Comparison of ENCODE assay signal across 13 cellular contexts in the genomic region with DNA sequence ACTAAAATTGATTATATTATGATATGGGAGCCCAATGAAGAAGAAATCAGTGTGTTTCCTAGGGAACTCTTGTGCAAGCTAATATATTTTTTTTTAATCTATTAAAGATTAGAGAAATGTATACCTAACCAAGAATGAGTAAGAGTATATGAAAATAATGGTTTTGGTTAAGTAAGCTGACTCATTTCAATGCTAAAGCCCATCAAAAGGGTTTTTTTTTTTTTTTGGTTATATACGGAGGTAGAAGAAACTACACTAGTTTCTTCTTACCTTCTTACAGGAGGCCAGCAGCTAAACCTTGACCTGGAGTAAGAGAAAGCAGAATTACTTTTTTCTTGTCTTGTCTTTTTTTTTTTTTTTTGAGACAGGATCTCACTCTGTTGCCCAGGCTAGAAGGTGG. TPM values are rescaled to one million over a fixed set of nuclear protein-coding genes. Genes with fewer than 3 reads are reported as not detected.
DNase-seq lines count a peak whose midpoint lies in the region; ATAC-seq, FAIRE-seq and TF ChIP-seq lines count a peak whose summit lies in the region.
"Had no signal": no experiment of that assay in that cellular context is flagged by ENCODE, and none has a peak within 500 bp of the region (broad histone marks: within the 10 kb centered on the region; RNA-seq: fewer than 3 reads in every experiment).

No MANE protein-coding gene starts in this region.

- H3K4me3 Mint-ChIP-seq in neural progenitor cell, result no peak overlapping the region
- H3K4me3 Mint-ChIP-seq in activated T-helper 1 cell treated with anti-CD3 and anti-CD28 coated beads, Interleukin-12 subunit alpha, Interleukin-12 subunit beta, Interleukin-2, Interleukin-4 antibody, amounts not matched to agents 30 ng/mL and 10 ng/mL and 1 ng/mL, durations not matched to agents 14 hours and 24 hours and 36 hours, result no peak overlapping the region
- H3K4me3 Mint-ChIP-seq: nephron had no signal

- H2AFZ ChIP-seq in neural progenitor cell (replicated peaks), result no peak overlapping the region

- no peaks in the 10 kb centered on the region for H3K4me1 ChIP-seq in neural progenitor cell

- intact Hi-C loops in activated T-helper 1 cell treated with anti-CD3 and anti-CD28 coated beads, Interleukin-12 subunit alpha, Interleukin-12 subunit beta, Interleukin-2, Interleukin-4 antibody, amounts not matched to agents 30 ng/mL and 10 ng/mL and 1 ng/mL, durations not matched to agents 14 hours and 24 hours and 36 hours (cut with micrococcal nuclease), result no loop called here

- H3K36me3 Mint-ChIP-seq in neural progenitor cell, result peaks cover 12% of the 10 kb centered on the region
- H3K36me3 Mint-ChIP-seq in activated T-helper 1 cell treated with anti-CD3 and anti-CD28 coated beads, Interleukin-12 subunit alpha, Interleukin-12 subunit beta, Interleukin-2, Interleukin-4 antibody, amounts not matched to agents 30 ng/mL and 10 ng/mL and 1 ng/mL, durations not matched to agents 14 hours and 24 hours and 36 hours (ENCODE audit: low read depth), result peaks cover 4% of the 10 kb centered on the region

- H3K27ac ChIP-seq in neural progenitor cell, result no peak overlapping the region

- no peak overlapping the region for H3K4me2 ChIP-seq in neural progenitor cell

- H3K4me3 ChIP-seq in neural progenitor cell, result no peak overlapping the region

- FAIRE-seq in G401.6 (lab: Jason Lieb, UNC), result peak; percentile 75
- FAIRE-seq: keratinocyte had no signal

- no peaks in the 10 kb centered on the region for H3F3A ChIP-seq in neural progenitor cell (ENCODE audit: low read depth)

- H3K9ac ChIP-seq in neural progenitor cell, result no peak overlapping the region

- peaks cover 42% of the 10 kb centered on the region for H3K79me2 ChIP-seq in neural progenitor cell (ENCODE audit: low read depth)

- no peaks in the 10 kb centered on the region for H3K36me3 ChIP-seq in neural progenitor cell

- DNase-seq in hypothalamus (lab: John Stamatoyannopoulos, UW) (no peak), neural progenitor cell (ENCODE audit: low spot score) (no peak), COLO829 (ENCODE audit: low spot score) (no peak)
- no peak for DNase-seq in activated T-helper 1 cell treated with anti-CD3 and anti-CD28 coated beads, Interleukin-12 subunit alpha, Interleukin-12 subunit beta, Interleukin-2, Interleukin-4 antibody, amounts not matched to agents 30 ng/mL and 10 ng/mL and 1 ng/mL, durations not matched to agents 14 hours and 24 hours and 36 hours (ENCODE audit: low spot score)
- DNase-seq: activated CD8-positive, alpha-beta memory T cell treated with anti-CD3 and anti-CD28 coated beads, Interleukin-2, amount 50 U/mL, for 48 hours; AML-193; NCI-H526 treated with DMSO at 0.1 percent for 48 hours had no signal

- no peaks in the 10 kb centered on the region for H3K9me3 ChIP-seq in neural progenitor cell (ENCODE audit: low read depth)

- no peaks in the 10 kb centered on the region for H3K27me3 ChIP-seq in neural progenitor cell

- H3K4me1 Mint-ChIP-seq in neural progenitor cell, result no peaks in the 10 kb centered on the region
- no peaks in the 10 kb centered on the region for H3K4me1 Mint-ChIP-seq in activated T-helper 1 cell treated with anti-CD3 and anti-CD28 coated beads, Interleukin-12 subunit alpha, Interleukin-12 subunit beta, Interleukin-2, Interleukin-4 antibody, amounts not matched to agents 30 ng/mL and 10 ng/mL and 1 ng/mL, durations not matched to agents 14 hours and 24 hours and 36 hours (ENCODE audit: low read depth)

- no peak overlapping the region for H3K27ac Mint-ChIP-seq in neural progenitor cell
- H3K27ac Mint-ChIP-seq in activated T-helper 1 cell treated with anti-CD3 and anti-CD28 coated beads, Interleukin-12 subunit alpha, Interleukin-12 subunit beta, Interleukin-2, Interleukin-4 antibody, amounts not matched to agents 30 ng/mL and 10 ng/mL and 1 ng/mL, durations not matched to agents 14 hours and 24 hours and 36 hours, result no peak overlapping the region
- H3K27ac Mint-ChIP-seq: nephron had no signal

- no peaks in the 10 kb centered on the region for H3K27me3 Mint-ChIP-seq in neural progenitor cell (ENCODE audit: insufficient read depth, low read depth)
- H3K27me3 Mint-ChIP-seq in activated T-helper 1 cell treated with anti-CD3 and anti-CD28 coated beads, Interleukin-12 subunit alpha, Interleukin-12 subunit beta, Interleukin-2, Interleukin-4 antibody, amounts not matched to agents 30 ng/mL and 10 ng/mL and 1 ng/mL, durations not matched to agents 14 hours and 24 hours and 36 hours (ENCODE audit: insufficient read depth), result peaks cover 1% of the 10 kb centered on the region

- peaks cover 2% of the 10 kb centered on the region for H3K9me3 Mint-ChIP-seq in neural progenitor cell
- H3K9me3 Mint-ChIP-seq in activated T-helper 1 cell treated with anti-CD3 and anti-CD28 coated beads, Interleukin-12 subunit alpha, Interleukin-12 subunit beta, Interleukin-2, Interleukin-4 antibody, amounts not matched to agents 30 ng/mL and 10 ng/mL and 1 ng/mL, durations not matched to agents 14 hours and 24 hours and 36 hours, result no peaks in the 10 kb centered on the region
- H3K9me3 Mint-ChIP-seq: nephron had no signal

- no peak for TF ChIP-seq CTCF in neural progenitor cell (IDR thresholded peaks at IDR 0.05)

- peaks cover 4% of the 10 kb centered on the region for H4K20me1 ChIP-seq in neural progenitor cell (ENCODE audit: low read depth)

- ATAC-seq in GM19023 (IDR thresholded peaks at IDR 0.05; ENCODE audit: unreplicated experiment), result peak; percentile 72
- ATAC-seq in HG02571 (IDR thresholded peaks at IDR 0.05; ENCODE audit: unreplicated experiment), result peak; percentile 74
- ATAC-seq in HG03354 (IDR thresholded peaks at IDR 0.05; ENCODE audit: poor library complexity, severe bottlenecking, unreplicated experiment), result peak; percentile 90

RNA-seq across cellular contexts. Expression of a gene that starts 27.5 kb away (rescaled TPM):
- 63.2 and 80.9 TPM in 2 replicates for total RNA-seq in neural progenitor cell (ENCODE audit: low replicate concordance)
- 12.5 and 13.4 TPM in 2 replicates for total RNA-seq in activated T-helper 1 cell treated with anti-CD3 and anti-CD28 coated beads, Interleukin-12 subunit alpha, Interleukin-12 subunit beta, Interleukin-2, Interleukin-4 antibody, amounts not matched to agents 30 ng/mL and 10 ng/mL and 1 ng/mL, durations not matched to agents 14 hours and 24 hours and 36 hours
